ENCODE assay signal across 1 cellular context in genomic region chr2:28390241-28390856, GRCh38.
A peak's percentile ranks its signal among the peaks of the same experiment; 100 is the strongest.
TF ChIP-seq lines count a peak whose summit lies in the region.

No MANE protein-coding gene starts in this region.

TF ChIP-seq in HepG2, 621 proteins besides CTCF, POLR2A, EP300 and RAD21 (continued from another document):
- TF ChIP-seq ETV6 (CRISPR knock-in tag; conservative IDR thresholded peaks at IDR 0.05) (no peak), ASH2L (IDR thresholded peaks at IDR 0.05; ENCODE audit: insufficient read length, low read depth, low read length) (peak; percentile 75), SMARCE1 (IDR thresholded peaks at IDR 0.05; ENCODE audit: borderline replicate concordance) (no peak), DPF2 (CRISPR knock-in tag; IDR thresholded peaks at IDR 0.05; ENCODE audit: borderline replicate concordance, low read depth) (no peak), NKX3-1 (CRISPR knock-in tag; IDR thresholded peaks at IDR 0.05) (no peak), PTBP1 (IDR thresholded peaks at IDR 0.05; ENCODE audit: low read depth, low read length, poor library complexity, severe bottlenecking) (no peak), ZNF546 (CRISPR knock-in tag; conservative IDR thresholded peaks at IDR 0.05) (0 out of 2 replicates have a peak, but pooled peaks have one; percentile 47), ZNF292 (CRISPR knock-in tag; IDR thresholded peaks at IDR 0.05; ENCODE audit: borderline replicate concordance, low read depth) (no peak), ZNF136 (CRISPR knock-in tag; IDR thresholded peaks at IDR 0.05; ENCODE audit: low read depth) (no peak), ZNF7 (CRISPR knock-in tag; IDR thresholded peaks at IDR 0.05) (peak; percentile 17; the same call in 1 of the 2 replicates), ZNF503 (CRISPR knock-in tag; IDR thresholded peaks at IDR 0.05) (0 out of 2 replicates have a peak, but pooled peaks have one; percentile 15)
TF ChIP-seq in HepG2: peak in this region for 168.
